7 cellular contexts compared by ENCODE assay signal in the genomic region with DNA sequence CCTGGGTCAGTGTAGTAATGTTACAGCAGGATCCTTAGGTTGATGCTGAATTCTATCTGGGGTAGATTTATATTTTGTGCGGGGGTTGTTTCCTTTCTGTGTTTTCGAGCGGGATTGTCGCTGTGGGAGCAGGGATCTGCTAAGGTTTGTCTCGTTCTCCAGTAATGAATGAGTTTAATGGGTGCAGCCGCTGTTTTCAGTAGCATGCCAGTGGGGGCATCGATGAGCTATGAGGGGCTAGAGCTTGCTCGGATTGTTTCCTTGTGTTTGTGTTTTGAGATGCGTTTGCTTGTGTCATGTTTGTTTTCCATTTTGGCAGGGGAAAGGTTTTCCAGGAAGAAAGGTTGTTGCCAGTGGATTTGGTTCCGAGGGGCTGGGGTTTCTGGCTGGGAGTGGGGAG. TPM values are rescaled to one million over a fixed set of nuclear protein-coding genes. Genes with fewer than 3 reads are reported as not detected.
DNase-seq lines count a peak whose midpoint lies in the region; ATAC-seq, FAIRE-seq and TF ChIP-seq lines count a peak whose summit lies in the region.
"Not testable (repeated sequence)": the region's sequence is repeated elsewhere in the genome, so short reads cannot be mapped to it uniquely, and the experiment has no call there.
"Had no signal": no experiment of that assay in that cellular context is flagged by ENCODE, and none has a peak within 500 bp of the region (broad histone marks: within the 10 kb centered on the region; RNA-seq: fewer than 3 reads in every experiment).

No MANE protein-coding gene starts in this region.

- in situ Hi-C loops in K562 (cut with MboI) = not testable (repeated sequence)

- H2BK15ac ChIP-seq in H1 (ENCODE audit: low read length) = not testable (repeated sequence)

- H2BK120ac ChIP-seq in H1 (replicated peaks; ENCODE audit: low read depth, low read length) = not testable (repeated sequence)

- not testable (repeated sequence) for H3K27me3 ChIP-seq in HCT116 (ENCODE audit: insufficient read depth, low read length); PC-3 (ENCODE audit: low read length); K562 (ENCODE audit: control insufficient read depth in 2 of 2, insufficient read depth in 2 of 2, low read length in 2 of 2); H1 (replicated peaks in 1 of 4; ENCODE audit: control insufficient read depth in 3 of 4, extremely low read depth in 1 of 4, insufficient read depth in 3 of 4, low read length in 3 of 4)

- WGBS in K562 (ENCODE audit: insufficient coverage, low coverage, missing lambda C conversion rate) = no CpG with 5 or more reads among the region's 10 CpGs
- no CpG with 5 or more reads among the region's 10 CpGs for WGBS in H1 (ENCODE audit: extremely low coverage in 1 of 2, insufficient coverage in 1 of 2, insufficient read length in 1 of 2, insufficient replicate concordance in 2 of 2, low coverage in 1 of 2, low lambda C conversion rate in 2 of 2, missing lambda C conversion rate in 1 of 2), 2 experiments

- not testable (repeated sequence) for H2BK20ac ChIP-seq in H1 (ENCODE audit: low read length)

- H3K36me3 ChIP-seq in HCT116 (ENCODE audit: control insufficient read depth in 1 of 2, insufficient read depth in 2 of 2, low read length in 2 of 2); PC-3 (ENCODE audit: low read depth, low read length); K562 (ENCODE audit: control insufficient read depth, insufficient read depth, low read length); H1 (ENCODE audit: control insufficient read depth in 2 of 4, insufficient read depth in 4 of 4, low read length in 3 of 4): not testable (repeated sequence)

- RAD21 ChIA-PET in HCT116 (lab: Charles Lee; ENCODE audit: low non-redundant PET in 1 of 2, low total read pairs in 2 of 2, uncharacterized antibody in 2 of 2, unreplicated experiment in 2 of 2) = not testable (repeated sequence)

- H3K23me2 ChIP-seq in H1 (ENCODE audit: low read depth, low read length) = not testable (repeated sequence)

- H4K20me1 ChIP-seq in HCT116 (ENCODE audit: insufficient read depth); PC-3 (ENCODE audit: low read length); K562 (replicated peaks; ENCODE audit: control insufficient read depth, insufficient read depth, low read length); H1 (replicated peaks in 1 of 2; ENCODE audit: control insufficient read depth in 1 of 2, insufficient read depth in 2 of 2, low read length in 2 of 2): not testable (repeated sequence)

- TF ChIP-seq RAD21 in HCT116 (IDR thresholded peaks at IDR 0.05; ENCODE audit: low read depth); K562 (CRISPR knock-in tag; conservative IDR thresholded peaks at IDR 0.05 in 1 of 2, IDR thresholded peaks at IDR 0.05 in 1 of 2); H1 (IDR thresholded peaks at IDR 0.05 in 1 of 2, conservative IDR thresholded peaks at IDR 0.05 in 1 of 2; ENCODE audit: low read depth in 2 of 2, low read length in 2 of 2): not testable (repeated sequence)

- not testable (repeated sequence) for H2BK12ac ChIP-seq in H1 (ENCODE audit: low read depth, low read length)

- peak; percentile 75 for FAIRE-seq in GM19239 (lab: Jason Lieb, UNC)
- FAIRE-seq in K562 (lab: Jason Lieb, UNC) = peak; percentile 49
- FAIRE-seq in H1 (lab: Jason Lieb, UNC) = peak; percentile 96

- TF ChIP-seq POLR2A in HCT116 (IDR thresholded peaks at IDR 0.05; ENCODE audit: borderline replicate concordance, extremely low read depth, insufficient read depth, insufficient read length); K562 (conservative IDR thresholded peaks at IDR 0.05); H1 (IDR thresholded peaks at IDR 0.05; ENCODE audit: control extremely low read depth in 1 of 2, low read depth in 2 of 2, low read length in 2 of 2): not testable (repeated sequence)

- H4K91ac ChIP-seq in H1 (replicated peaks; ENCODE audit: insufficient read length, low read length) = not testable (repeated sequence)

- not testable (repeated sequence) for H3K4me3 ChIP-seq in HCT116 (replicated peaks in 1 of 2; ENCODE audit: low read depth in 1 of 2, low read length in 2 of 2); PC-3 (ENCODE audit: low read length); K562; H1 (ENCODE audit: extremely low read depth in 1 of 4, insufficient read depth in 2 of 4, low read depth in 3 of 4, low read length in 4 of 4)

- not testable (repeated sequence) for H3F3A ChIP-seq in PC-3 (ENCODE audit: low read length, unreplicated experiment)

- not testable (repeated sequence) for H3K9me3 ChIP-seq in HCT116 (ENCODE audit: control insufficient read depth in 1 of 2, insufficient read depth in 1 of 2, low read depth in 1 of 2, low read length in 2 of 2); PC-3 (ENCODE audit: low read length); K562 (replicated peaks; ENCODE audit: control insufficient read depth, insufficient read depth, low read depth, low read length); H1 (ENCODE audit: insufficient read depth in 2 of 2, low read depth in 1 of 2, low read length in 1 of 2)

- H3K79me1 ChIP-seq in H1 (ENCODE audit: low read depth, low read length) = not testable (repeated sequence)

- H3K23ac ChIP-seq in H1 (ENCODE audit: insufficient read length) = not testable (repeated sequence)

- not testable (repeated sequence) for H3K4me1 ChIP-seq in HCT116 (ENCODE audit: control insufficient read depth in 1 of 2, insufficient read depth in 2 of 2, low read length in 2 of 2); PC-3 (ENCODE audit: insufficient read depth, low read length); K562 (replicated peaks in 1 of 2; ENCODE audit: control insufficient read depth in 2 of 2, insufficient read depth in 2 of 2, low read length in 2 of 2); H1 (replicated peaks in 1 of 4; ENCODE audit: control insufficient read depth in 3 of 4, insufficient read depth in 4 of 4, low read length in 3 of 4)

- TF ChIP-seq CTCF in HCT116 (IDR thresholded peaks at IDR 0.05 in 2 of 3, conservative IDR thresholded peaks at IDR 0.05 in 1 of 3; ENCODE audit: borderline replicate concordance in 1 of 3, insufficient read depth in 1 of 3, low read depth in 2 of 3, low read length in 2 of 3); PC-3 (conservative IDR thresholded peaks at IDR 0.05; ENCODE audit: low read depth, low read length); K562 (IDR thresholded peaks at IDR 0.05 in 2 of 3, conservative IDR thresholded peaks at IDR 0.05 in 1 of 3; ENCODE audit: insufficient read depth in 2 of 3, low read depth in 1 of 3, low read length in 3 of 3); H1 (IDR thresholded peaks at IDR 0.05; ENCODE audit: control extremely low read depth in 1 of 3, insufficient read depth in 1 of 3, low read depth in 1 of 3, low read length in 3 of 3): not testable (repeated sequence)

- CTCF ChIA-PET in HCT116 (lab: Charles Lee); PC-3 (lab: Charles Lee); K562 (lab: Yijun Ruan, JAX; ENCODE audit: low intra/inter-chr PET ratio); H1 (lab: Charles Lee; ENCODE audit: partially characterized antibody): not testable (repeated sequence)

- H3K4ac ChIP-seq in H1 (replicated peaks; ENCODE audit: insufficient read length, low read depth, low read length) = not testable (repeated sequence)

- not testable (repeated sequence) for H3K9me2 ChIP-seq in HCT116 (ENCODE audit: insufficient read depth); PC-3 (replicated peaks; ENCODE audit: low read length)

- H3K56ac ChIP-seq in H1 (replicated peaks; ENCODE audit: insufficient read length, low read depth, low read length) = not testable (repeated sequence)

- not testable (repeated sequence) for TF ChIP-seq EP300 in K562 (IDR thresholded peaks at IDR 0.05; ENCODE audit: low read length); H1 (IDR thresholded peaks at IDR 0.05; ENCODE audit: borderline replicate concordance in 1 of 2, low read depth in 2 of 2, low read length in 2 of 2)

- not testable (repeated sequence) for BruUV-seq in HCT116 (replicated peaks; lab: Mats Ljungman, UMichigan); K562 (replicated peaks; lab: Mats Ljungman, UMichigan)
- BruUV-seq in PC-3 (replicated peaks; lab: Mats Ljungman, UMichigan) = TSS peak; percentile 26

- not testable (repeated sequence) for H4K8ac ChIP-seq in H1 (ENCODE audit: extremely low read depth, insufficient read depth, low read length)

- ATAC-seq in HCT116 (0 out of 2 replicates have a peak, but pooled peaks have one; percentile 36), SK-N-SH treated with all-trans-retinoic acid at 6 μM for 48 hours (peak; percentile 45)
- not testable (repeated sequence) for ATAC-seq in PC-3, K562

- not testable (repeated sequence) for H3K27ac ChIP-seq in HCT116 (ENCODE audit: low read depth, low read length); PC-3 (ENCODE audit: low read length); K562 (ENCODE audit: extremely low read depth, low read depth, low read length); H1 (ENCODE audit: low read depth, low read length)

- not testable (repeated sequence) for H3K14ac ChIP-seq in H1 (ENCODE audit: insufficient read length)

- not testable (repeated sequence) for DNase-seq in GM19239 (ENCODE audit: insufficient read length, low spot score); HCT116 (ENCODE audit: low read depth, low spot score); PC-3; K562 (ENCODE audit: extremely low read depth in 1 of 4, low spot score in 3 of 4); H1 (ENCODE audit: low read depth in 1 of 2, low spot score in 2 of 2)

- H3K4me2 ChIP-seq in HCT116 (ENCODE audit: low read length); PC-3 (ENCODE audit: low read length); K562 (ENCODE audit: insufficient read depth, low read length); H1 (ENCODE audit: insufficient read depth in 1 of 2, low read depth in 2 of 2, low read length in 2 of 2): not testable (repeated sequence)

- not testable (repeated sequence) for H3K18ac ChIP-seq in H1 (ENCODE audit: extremely low read depth, low read length)

- not testable (repeated sequence) for H4K5ac ChIP-seq in H1 (ENCODE audit: insufficient read length, low read depth, low read length)

- H2AFZ ChIP-seq in HCT116 (ENCODE audit: low read depth, low read length, poor library complexity, severe bottlenecking); PC-3 (ENCODE audit: low read length); K562 (ENCODE audit: low read depth, low read length); H1 (ENCODE audit: low read length): not testable (repeated sequence)

- POLR2A ChIA-PET in HCT116 (lab: Charles Lee); PC-3 (lab: Charles Lee; ENCODE audit: unreplicated experiment); K562 (lab: Yijun Ruan, JAX); H1 (lab: Charles Lee; ENCODE audit: partially characterized antibody): not testable (repeated sequence)

- H2BK5ac ChIP-seq in H1 (ENCODE audit: low read depth, low read length) = not testable (repeated sequence)

- not testable (repeated sequence) for H3K79me2 ChIP-seq in HCT116 (ENCODE audit: insufficient read depth, low read length); PC-3 (ENCODE audit: low read length); K562 (ENCODE audit: control insufficient read depth, insufficient read depth, low read length); H1 (ENCODE audit: control insufficient read depth in 1 of 2, insufficient read depth in 2 of 2, low read length in 2 of 2)

- not testable (repeated sequence) for H2AK5ac ChIP-seq in H1 (ENCODE audit: low read depth, low read length)

- not testable (repeated sequence) for H3K9ac ChIP-seq in HCT116 (ENCODE audit: low read length); PC-3 (ENCODE audit: low read length); K562 (ENCODE audit: insufficient read depth in 1 of 2, low read depth in 2 of 2, low read length in 2 of 2); H1 (replicated peaks in 1 of 4; ENCODE audit: extremely low read depth in 1 of 4, low read depth in 3 of 4, low read length in 3 of 4)

- intact Hi-C loops in HCT116 (cut with micrococcal nuclease); PC-3 (cut with micrococcal nuclease); K562 (cut with micrococcal nuclease): not testable (repeated sequence)

- not testable (repeated sequence) for H3K9me1 ChIP-seq in K562 (ENCODE audit: control insufficient read depth, insufficient read depth, low read length)

RNA-seq across cellular contexts. Expression of a gene that starts 48.9 kb away (rescaled TPM):
- total RNA-seq in HCT116 (2021; ENCODE audit: unreplicated experiment) (2.0 TPM), PC-3 (2014; rRNA removed) (2.0 and 6.6 TPM in 2 replicates), K562 (2014; rRNA removed) (0.29 and 0.77 TPM in 2 replicates), K562 (2014; rRNA removed; fragmentation: Illumina TruSeq; extraction: Trizol) (0.36 and 0.51 TPM in 2 replicates), K562 (2015; rRNA removed; fragmentation: Illumina TruSeq; extraction: Trizol) (0.53 and 1.2 TPM in 2 replicates), K562 (2021) (0.40 and 0.91 TPM in 2 replicates)
- 0.56 and 0.74 TPM in 2 replicates for polyA plus RNA-seq in HCT116 (2012)
- 0.39 TPM in 1 of 2 replicates, not detected in the other for total RNA-seq in K562 (2011; cell fraction: chromatin; rRNA removed; ENCODE audit: low replicate concordance)
- 0.83 TPM in 1 of 2 replicates, not detected in the other for total RNA-seq in K562 (2011; cell fraction: nucleolus; rRNA removed)
- 1.1 TPM in 1 of 2 replicates, not detected in the other for total RNA-seq in K562 (2011; cell fraction: nucleoplasm; rRNA removed)
- polyA plus RNA-seq in K562 (2011; rRNA removed) (0.19 and 0.54 TPM in 2 replicates), K562 (2014; fragmentation: Illumina TruSeq; extraction: Trizol) (0.15 and 0.25 TPM in 2 replicates), K562 (2014; fragmentation: Nextera tagmentation; extraction: Ambion mirVana) (under 1 TPM; 0.08 to 0.11 TPM), K562 (2014; rRNA removed) (0.47 and 0.48 TPM in 2 replicates), H1 (2011; rRNA removed) (9.7 and 10.0 TPM in 2 replicates)
- 0.22 and 0.29 TPM in 2 replicates for polyA plus RNA-seq in K562 (2011; cell fraction: cytosol; rRNA removed)
- 0.66 and 0.81 TPM in 2 replicates for polyA plus RNA-seq in K562 (2011; cell fraction: nucleus; rRNA removed)
- polyA plus RNA-seq in K562 (2012) = 0.70 and 1.7 TPM in 2 replicates
- 0.15 and 0.32 TPM in 2 replicates for polyA minus RNA-seq in K562 (2011; rRNA and poly(A)+ RNA removed)
- polyA minus RNA-seq in K562 (2011; cell fraction: cytosol; rRNA and poly(A)+ RNA removed) = 0.76 TPM in 1 of 2 replicates, not detected in the other
- polyA minus RNA-seq in K562 (2011; cell fraction: nucleus; rRNA and poly(A)+ RNA removed) = 0.44 and 1.1 TPM in 2 replicates
- total RNA-seq in H1 (2021; fragmentation: NEBNext Ultra II Directional; extraction: Animal tissue kit (Norgen Biotek cat#: 25700)) = 8.8 and 15.2 TPM in 2 replicates
- 20.6 TPM for polyA plus RNA-seq in H1 (2011; cell fraction: cytosol; rRNA removed)
- 21.1 TPM for polyA plus RNA-seq in H1 (2011; cell fraction: nucleus; rRNA removed)
- 12.2 to 16.4 TPM (median 15.8 TPM) in 4 replicates for polyA plus RNA-seq in H1 (2012, experiment 1 of 2)
- polyA plus RNA-seq in H1 (2012, experiment 2 of 2) = 4.1 TPM
- 13.0 TPM for polyA plus RNA-seq in H1 (2013, experiment 1 of 2)
- 10.2 TPM for polyA plus RNA-seq in H1 (2013, experiment 2 of 2)
- polyA minus RNA-seq in H1 (2011; rRNA and poly(A)+ RNA removed) = 6.7 and 10.3 TPM in 2 replicates
- polyA minus RNA-seq in H1 (2011; cell fraction: cytosol; rRNA and poly(A)+ RNA removed) = 7.9 TPM
- polyA minus RNA-seq in H1 (2011; cell fraction: nucleus; rRNA and poly(A)+ RNA removed) = 12.4 TPM
- total RNA-seq: Caco-2 had no signal

RNA-seq across cellular contexts. Expression of a gene that starts 49.0 kb away (rescaled TPM):
- 31.7 TPM for total RNA-seq in HCT116 (2021; ENCODE audit: unreplicated experiment)
- polyA plus RNA-seq in HCT116 (2012) = 8.2 TPM in 2 replicates
- 12.9 and 13.5 TPM in 2 replicates for total RNA-seq in PC-3 (2014; rRNA removed)
- 36.2 and 82.6 TPM in 2 replicates for total RNA-seq in K562 (2011; cell fraction: chromatin; rRNA removed; ENCODE audit: low replicate concordance)
- total RNA-seq in K562 (2011; cell fraction: nucleolus; rRNA removed) = 16.4 and 20.0 TPM in 2 replicates
- 45.8 and 72.1 TPM in 2 replicates for total RNA-seq in K562 (2011; cell fraction: nucleoplasm; rRNA removed)
- 12.0 and 12.5 TPM in 2 replicates for total RNA-seq in K562 (2014; rRNA removed)
- 19.3 and 22.7 TPM in 2 replicates for total RNA-seq in K562 (2014; rRNA removed; fragmentation: Illumina TruSeq; extraction: Trizol)
- 19.0 and 19.1 TPM in 2 replicates for total RNA-seq in K562 (2015; rRNA removed; fragmentation: Illumina TruSeq; extraction: Trizol)
- total RNA-seq in K562 (2021) = 21.3 and 23.9 TPM in 2 replicates
- 9.4 and 11.7 TPM in 2 replicates for polyA plus RNA-seq in K562 (2011; rRNA removed)
- polyA plus RNA-seq in K562 (2011; cell fraction: cytosol; rRNA removed) = 4.3 and 6.1 TPM in 2 replicates
- polyA plus RNA-seq in K562 (2011; cell fraction: nucleus; rRNA removed) = 32.0 and 34.2 TPM in 2 replicates
- polyA plus RNA-seq in K562 (2012) = 7.6 and 10.3 TPM in 2 replicates
- polyA plus RNA-seq in K562 (2014; fragmentation: Illumina TruSeq; extraction: Trizol) = 15.9 and 19.0 TPM in 2 replicates
- 1 to 10 TPM; 2.9 to 3.0 TPM for polyA plus RNA-seq in K562 (2014; fragmentation: Nextera tagmentation; extraction: Ambion mirVana)
- 7.6 and 9.1 TPM in 2 replicates for polyA plus RNA-seq in K562 (2014; rRNA removed)
- polyA minus RNA-seq in K562 (2011; rRNA and poly(A)+ RNA removed) = 16.1 and 16.3 TPM in 2 replicates
- 5.3 and 7.3 TPM in 2 replicates for polyA minus RNA-seq in K562 (2011; cell fraction: cytosol; rRNA and poly(A)+ RNA removed)
- polyA minus RNA-seq in K562 (2011; cell fraction: nucleus; rRNA and poly(A)+ RNA removed) = 23.2 and 48.8 TPM in 2 replicates
- total RNA-seq in H1 (2021; fragmentation: NEBNext Ultra II Directional; extraction: Animal tissue kit (Norgen Biotek cat#: 25700)) = 52.9 and 53.9 TPM in 2 replicates
- 20.1 and 22.8 TPM in 2 replicates for polyA plus RNA-seq in H1 (2011; rRNA removed)
- 13.0 TPM for polyA plus RNA-seq in H1 (2011; cell fraction: cytosol; rRNA removed)
- polyA plus RNA-seq in H1 (2011; cell fraction: nucleus; rRNA removed) = 23.3 TPM
- 17.1 to 31.6 TPM (median 22.4 TPM) in 4 replicates for polyA plus RNA-seq in H1 (2012, experiment 1 of 2)
- polyA plus RNA-seq in H1 (2012, experiment 2 of 2) = 3.7 TPM
- 37.5 TPM for polyA plus RNA-seq in H1 (2013, experiment 1 of 2)
- polyA plus RNA-seq in H1 (2013, experiment 2 of 2) = 37.9 TPM
- polyA minus RNA-seq in H1 (2011; rRNA and poly(A)+ RNA removed) = 41.2 and 41.9 TPM in 2 replicates
- polyA minus RNA-seq in H1 (2011; cell fraction: cytosol; rRNA and poly(A)+ RNA removed) = 14.7 TPM
- polyA minus RNA-seq in H1 (2011; cell fraction: nucleus; rRNA and poly(A)+ RNA removed) = 83.3 TPM
